ENCODE assay signal across 8 cellular contexts in the genomic region with DNA sequence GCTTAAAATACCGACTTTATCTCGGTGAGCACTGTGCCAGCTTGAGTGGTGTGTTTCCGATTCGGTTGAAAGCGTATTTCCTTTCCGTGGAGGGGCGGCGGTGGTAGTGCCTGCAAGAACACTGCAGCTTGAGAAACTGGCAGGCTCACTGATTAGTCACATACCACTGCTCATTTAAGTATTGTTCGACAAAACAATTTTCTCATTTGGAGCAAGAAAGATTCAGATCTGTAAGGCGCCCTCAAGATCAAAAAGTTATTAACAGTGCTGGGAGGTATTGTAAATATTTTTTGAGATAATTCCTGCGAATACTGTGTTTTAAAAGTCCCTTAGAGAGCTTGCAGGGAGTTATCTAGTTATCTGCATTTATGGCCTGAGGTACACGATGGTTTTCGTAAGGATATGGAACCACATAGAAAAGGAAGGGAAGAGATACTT. TPM values are rescaled to one million over a fixed set of nuclear protein-coding genes. Genes with fewer than 3 reads are reported as not detected.
A peak's percentile ranks its signal among the peaks of the same experiment; 100 is the strongest.
DNase-seq lines count a peak whose midpoint lies in the region; ATAC-seq and TF ChIP-seq lines count a peak whose summit lies in the region.

No MANE protein-coding gene starts in this region.

- CTCF ChIA-PET in activated CD8-positive, alpha-beta T cell treated with anti-CD3 and anti-CD28 coated beads for 36 hours (lab: Charles Lee), result interaction anchor here (0.7 to 10.6 kb wide), 18 partner anchors 14 to 312 kb away, joined by 3 to 230 read pairs (median 4); partner anchors contain the start of gene MAPK13

- peak overlapping the region; percentile 97 for H3K27ac Mint-ChIP-seq in activated CD8-positive, alpha-beta T cell treated with anti-CD3 and anti-CD28 coated beads for 36 hours

- DNase-seq in NCI-H1436 (lab: John Stamatoyannopoulos, UW) (peak; percentile 21), NCI-H1436 treated with DMSO at 0.1 percent for 48 hours (lab: John Stamatoyannopoulos, UW) (no peak), NCI-H748 treated with DMSO at 0.1 percent for 48 hours (lab: John Stamatoyannopoulos, UW) (peak; percentile 55), lung microvascular endothelial cell (ENCODE audit: low read depth in 2 of 2) (peak; percentile 71 to 92)
- DNase-seq in activated CD8-positive, alpha-beta T cell treated with anti-CD3 and anti-CD28 coated beads for 36 hours, result peak; percentile 90
- DNase-seq in effector CD4-positive, alpha-beta T cell, result peak; percentile 63
- peak; percentile 66 to 68 for DNase-seq in stimulated activated CD4-positive, alpha-beta T cell treated with anti-CD3 and anti-CD28 coated beads, Interleukin-4, amount 100 ng/mL, for 48 hours (ENCODE audit: low read depth in 2 of 2)

- no peak for TF ChIP-seq CTCF in activated CD8-positive, alpha-beta T cell treated with anti-CD3 and anti-CD28 coated beads for 36 hours (IDR thresholded peaks at IDR 0.05)

- H3K9me3 Mint-ChIP-seq in activated CD8-positive, alpha-beta T cell treated with anti-CD3 and anti-CD28 coated beads for 36 hours, result no peaks in the 10 kb centered on the region

- peaks cover 37% of the 10 kb centered on the region for H3K4me1 Mint-ChIP-seq in activated CD8-positive, alpha-beta T cell treated with anti-CD3 and anti-CD28 coated beads for 36 hours (ENCODE audit: low read depth)

- peaks cover 14% of the 10 kb centered on the region for H3K36me3 Mint-ChIP-seq in activated CD8-positive, alpha-beta T cell treated with anti-CD3 and anti-CD28 coated beads for 36 hours (ENCODE audit: low read depth)

- POLR2A ChIA-PET in activated CD8-positive, alpha-beta T cell treated with anti-CD3 and anti-CD28 coated beads for 36 hours (lab: Charles Lee), result interaction anchor here (0.9 to 5.7 kb wide), 22 partner anchors 9 to 567 kb away, joined by 3 to 57 read pairs (median 4); partner anchors contain the start of gene MAPK13

- H3K4me3 Mint-ChIP-seq in activated CD8-positive, alpha-beta T cell treated with anti-CD3 and anti-CD28 coated beads for 36 hours, result peak overlapping the region; percentile 87

- H3K27me3 Mint-ChIP-seq in activated CD8-positive, alpha-beta T cell treated with anti-CD3 and anti-CD28 coated beads for 36 hours, result peaks cover 18% of the 10 kb centered on the region

- intact Hi-C loops in activated CD8-positive, alpha-beta T cell treated with anti-CD3 and anti-CD28 coated beads for 36 hours (cut with micrococcal nuclease), result loop anchor here (5.0 to 10.0 kb wide), 2 partner anchors 168 to 276 kb away; partner anchors contain the start of gene BRPF3

- peak; percentile 45 for ATAC-seq in activated CD8-positive, alpha-beta T cell treated with anti-CD3 and anti-CD28 coated beads for 36 hours
- no peak for ATAC-seq in HG03196 (IDR thresholded peaks at IDR 0.05; ENCODE audit: unreplicated experiment)

RNA-seq across cellular contexts. Expression of gene MAPK14, which starts 1.3 kb away (rescaled TPM):
- 10 to 100 TPM; 45.7 to 49.8 TPM for total RNA-seq in activated CD8-positive, alpha-beta T cell treated with anti-CD3 and anti-CD28 coated beads for 36 hours
- 29.2 and 36.5 TPM in 2 replicates for total RNA-seq in lung microvascular endothelial cell

RNA-seq across cellular contexts. Expression of gene SLC26A8, which starts 4.5 kb away (rescaled TPM):
- not detected for total RNA-seq in activated CD8-positive, alpha-beta T cell treated with anti-CD3 and anti-CD28 coated beads for 36 hours
- not detected in 2 replicates for total RNA-seq in lung microvascular endothelial cell
